ENCODE assay signal across 34 cellular contexts in genomic region chr5:83042507-83042906, GRCh38. TPM values are rescaled to one million over a fixed set of nuclear protein-coding genes. Genes with fewer than 3 reads are reported as not detected.
"Had no signal": no experiment of that assay in that cellular context is flagged by ENCODE, and none has a peak within 500 bp of the region (broad histone marks: within the 10 kb centered on the region; RNA-seq: fewer than 3 reads in every experiment).

No MANE protein-coding gene starts in this region.

- H3K27me3 ChIP-seq: adrenal gland, ascending aorta, body of pancreas, brain microvascular endothelial cell, breast epithelium, cardiac muscle cell had no signal

- H3K27ac ChIP-seq: adrenal gland, ascending aorta, body of pancreas, brain microvascular endothelial cell, breast epithelium, cardiac muscle cell had no signal

- ATAC-seq: activated naive CD4-positive, alpha-beta T cell treated with anti-CD3 and anti-CD28 coated beads, Interleukin-2, amount 50 U/mL, for 72 hours; activated naive CD8-positive, alpha-beta T cell treated with anti-CD3 and anti-CD28 coated beads, Interleukin-2, amount 50 U/mL, for 24 hours; activated T-cell treated with anti-CD3 and anti-CD28 coated beads, Interleukin-2, amount 50 U/mL, for 4 hours; activated T-cell treated with anti-CD3 and anti-CD28 coated beads, Interleukin-2, amount 50 U/mL, for 72 hours; activated T-helper 17 cell treated with anti-CD3 and anti-CD28 coated beads, Interleukin-2, amount 50 U/mL, for 72 hours; body of pancreas had no signal

- H3K36me3 ChIP-seq: adrenal gland, ascending aorta, brain microvascular endothelial cell, breast epithelium, cardiac muscle cell had no signal

- FAIRE-seq: astrocyte, bronchial epithelial cell had no signal

- H3K9me3 ChIP-seq: adrenal gland, ascending aorta, body of pancreas, breast epithelium had no signal

- H3K4me3 ChIP-seq: adrenal gland, ascending aorta, body of pancreas, breast epithelium, cardiac muscle cell had no signal

- DNase-seq: activated effector memory CD4-positive, alpha-beta T cell treated with anti-CD3 and anti-CD28 coated beads, Interleukin-2, amount 50 U/mL, for 16 hours; activated effector memory CD4-positive, alpha-beta T cell treated with Interleukin-2 at 50 U/mL for 16 hours; activated gamma-delta T cell; activated gamma-delta T cell treated with Interleukin-2 at 50 U/mL for 16 hours; activated naive CD4-positive, alpha-beta T cell; activated naive CD4-positive, alpha-beta T cell treated with anti-CD3 and anti-CD28 coated beads for 36 hours; activated naive CD4-positive, alpha-beta T cell treated with anti-CD3 and anti-CD28 coated beads, Interleukin-2, amount 10 ng/mL, durations not matched to agents 7 days and 5 days; activated naive CD4-positive, alpha-beta T cell treated with anti-CD3 and anti-CD28 coated beads, Interleukin-2, amount 50 U/mL, for 16 hours; activated naive CD4-positive, alpha-beta T cell treated with Interleukin-2 at 50 U/mL for 16 hours; activated naive CD8-positive, alpha-beta T cell treated with anti-CD3 and anti-CD28 coated beads for 36 hours; activated naive CD8-positive, alpha-beta T cell treated with anti-CD3 and anti-CD28 coated beads, Interleukin-2, amount 10 ng/mL, durations not matched to agents 7 days and 5 days; activated naive CD8-positive, alpha-beta T cell treated with anti-CD3 and anti-CD28 coated beads, Interleukin-2, amount 50 U/mL, for 24 hours; activated T-cell treated with anti-CD3 and anti-CD28 coated beads, Interleukin-2, amount 50 U/mL, for 1 hour; activated T-cell treated with anti-CD3 and anti-CD28 coated beads, Interleukin-2, amount 50 U/mL, for 24 hours; activated T-cell treated with anti-CD3 and anti-CD28 coated beads, Interleukin-2, amount 50 U/mL, for 4 hours; activated T-cell treated with anti-CD3 and anti-CD28 coated beads, Interleukin-2, amount 50 U/mL, for 48 hours; activated T-cell treated with anti-CD3 and anti-CD28 coated beads, Interleukin-2, amount 50 U/mL, for 72 hours; adrenal gland; amniotic stem cell; amygdala; anterior cingulate cortex; aorta; body of pancreas; brain microvascular endothelial cell; caudate nucleus; central memory CD4-positive, alpha-beta T cell; cerebellar nuclear complex had no signal

- H3K4me1 ChIP-seq: adrenal gland, ascending aorta, body of pancreas, breast epithelium had no signal

RNA-seq across cellular contexts. Expression of gene XRCC4, which starts 34.8 kb away (rescaled TPM):
- total RNA-seq: ascending aorta had no signal
